Comparison of ENCODE assay signal across 15 cellular contexts in the genomic region with DNA sequence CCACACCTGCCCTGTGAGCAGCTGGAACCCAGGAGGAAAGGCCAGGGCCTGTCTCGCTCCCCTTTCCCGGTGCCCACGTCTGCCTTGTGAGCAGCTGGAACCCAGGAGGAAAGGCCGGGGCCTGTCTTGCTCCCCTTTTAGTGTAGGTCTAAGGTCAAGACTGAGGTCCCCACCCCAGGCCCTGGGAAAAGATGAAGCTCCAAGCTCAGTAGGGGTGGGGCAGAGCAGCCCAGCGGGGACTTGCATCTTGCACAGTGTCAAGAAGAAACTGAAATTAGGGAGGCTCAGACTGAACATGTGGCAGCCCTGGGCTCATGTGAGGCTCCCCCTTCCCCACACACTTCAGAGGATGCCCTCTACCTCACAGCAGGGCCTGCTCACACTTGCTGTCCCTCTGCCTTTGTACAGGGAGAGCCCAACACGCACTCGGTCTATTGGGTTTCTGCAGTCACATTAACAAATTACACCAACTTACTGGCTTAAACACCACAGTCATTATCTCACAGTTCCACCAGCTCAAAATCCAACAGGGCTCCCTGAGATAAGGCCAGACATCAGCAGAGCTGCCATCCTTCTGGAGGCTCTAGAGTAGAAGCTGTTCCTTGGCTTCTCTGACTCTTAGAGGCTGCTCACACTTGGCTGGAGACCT.
"Had no signal": no experiment of that assay in that cellular context is flagged by ENCODE, and none has a peak within 500 bp of the region (broad histone marks: within the 10 kb centered on the region; RNA-seq: fewer than 3 reads in every experiment).

No MANE protein-coding gene starts in this region.

- H3K4me3 Mint-ChIP-seq: activated CD4-positive, alpha-beta memory T cell treated with anti-CD3 and anti-CD28 coated beads for 36 hours had no signal

- H3K27me3 Mint-ChIP-seq: activated CD4-positive, alpha-beta memory T cell treated with anti-CD3 and anti-CD28 coated beads for 36 hours had no signal

- H3K27ac ChIP-seq: ascending aorta, cardiac muscle cell, coronary artery, gastrocnemius medialis, heart right ventricle, pancreas, stomach, thoracic aorta had no signal

- H3K4me3 ChIP-seq: ascending aorta, cardiac muscle cell, coronary artery, gastrocnemius medialis, heart right ventricle, pancreas, stomach, thoracic aorta had no signal

- DNase-seq: activated CD4-positive, alpha-beta memory T cell treated with anti-CD3 and anti-CD28 coated beads for 36 hours; activated CD4-positive, CD25-positive, alpha-beta regulatory T cell treated with anti-CD3 and anti-CD28 coated beads, Interleukin-2, amount 50 U/mL, for 72 hours; effector CD4-positive, alpha-beta T cell; gastrocnemius medialis; heart right ventricle; kidney; left ventricle myocardium superior; pancreas; stimulated activated CD4-positive, alpha-beta T cell treated with anti-CD3 and anti-CD28 coated beads, Interleukin-4, amount 100 ng/mL, for 4 hours; stomach; T-helper 1 cell had no signal

- H3K27me3 ChIP-seq: ascending aorta, cardiac muscle cell, gastrocnemius medialis, heart right ventricle, pancreas had no signal

- H3K4me1 ChIP-seq: ascending aorta had no signal

- H3K9me3 ChIP-seq: pancreas had no signal

- H3K27ac Mint-ChIP-seq: activated CD4-positive, alpha-beta memory T cell treated with anti-CD3 and anti-CD28 coated beads for 36 hours had no signal

- H3K36me3 ChIP-seq: cardiac muscle cell had no signal

- ATAC-seq: gastrocnemius medialis, left ventricle myocardium superior, pancreas had no signal
